ENCODE assay signal across 12 cellular contexts in the genomic region with DNA sequence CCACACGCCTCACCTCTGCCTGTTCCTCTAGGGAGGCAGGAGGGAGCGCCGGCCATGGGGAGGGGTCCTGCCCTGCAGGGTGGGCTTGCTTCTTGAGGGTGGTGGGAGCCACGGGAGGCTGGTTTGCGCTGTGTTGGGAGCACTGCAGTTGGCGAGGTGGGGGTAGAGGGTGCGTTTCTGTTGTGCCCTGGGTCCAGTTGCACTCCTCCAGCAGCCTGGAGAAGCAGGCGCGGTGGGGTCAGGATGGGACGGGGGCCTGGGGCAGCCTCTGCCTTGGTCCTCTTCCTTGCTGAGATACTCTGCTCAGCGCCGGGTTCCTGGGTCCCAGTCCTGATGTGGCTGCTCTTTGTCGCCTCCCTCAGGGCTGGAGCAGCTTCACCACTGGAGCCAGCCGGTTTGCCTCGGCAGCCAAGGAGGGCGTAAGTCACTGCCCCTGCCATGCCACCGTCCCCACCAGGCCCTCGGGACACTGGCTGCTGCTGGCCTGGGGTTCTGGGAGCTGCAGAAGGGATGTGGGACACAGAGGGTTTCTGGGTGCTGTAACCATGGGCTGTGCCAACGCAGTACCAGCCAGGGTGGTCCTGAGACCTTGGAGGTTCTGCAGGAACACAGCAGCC. TPM values are rescaled to one million over a fixed set of nuclear protein-coding genes. Genes with fewer than 3 reads are reported as not detected.
A peak's percentile ranks its signal among the peaks of the same experiment; 100 is the strongest.
DNase-seq lines count a peak whose midpoint lies in the region; ATAC-seq and TF ChIP-seq lines count a peak whose summit lies in the region.
"Had no signal": no experiment of that assay in that cellular context is flagged by ENCODE, and none has a peak within 500 bp of the region (broad histone marks: within the 10 kb centered on the region; RNA-seq: fewer than 3 reads in every experiment).

No MANE protein-coding gene starts in this region.

- H3K4me1 ChIP-seq in PC-9 (replicated peaks; ENCODE audit: insufficient read depth) (no peaks in the 10 kb centered on the region), colonic mucosa (no peaks in the 10 kb centered on the region)
- H3K4me1 ChIP-seq: esophagus squamous epithelium, lower lobe of right lung had no signal

- ATAC-seq in GM18520 (IDR thresholded peaks at IDR 0.05; ENCODE audit: unreplicated experiment): no peak
- ATAC-seq: lower lobe of right lung had no signal

- H3K27me3 ChIP-seq in PC-9 (ENCODE audit: insufficient read depth, low read depth) (no peaks in the 10 kb centered on the region), colonic mucosa (no peaks in the 10 kb centered on the region)
- H3K27me3 ChIP-seq: esophagus squamous epithelium had no signal

- no peaks in the 10 kb centered on the region for H3K9me2 ChIP-seq in PC-9 (ENCODE audit: insufficient read depth)

- no peak overlapping the region for H3K4me2 ChIP-seq in PC-9

- H3K9ac ChIP-seq in colonic mucosa (ENCODE audit: low read depth in 2 of 2, low read length in 2 of 2): no peak overlapping the region

- DNase-seq in AG04449 (ENCODE audit: low read depth, low spot score): no peak
- no peak for DNase-seq in PC-9
- peak in 1 of 2 donors; percentile 42 for DNase-seq in foreskin fibroblast
- DNase-seq in NCI-H1694 treated with DMSO at 0.1 percent for 48 hours (lab: John Stamatoyannopoulos, UW): no peak
- no peak for DNase-seq in colonic mucosa
- DNase-seq in NCI-H1092 (lab: John Stamatoyannopoulos, UW): no peak
- DNase-seq: activated CD4-positive, alpha-beta T cell treated with anti-CD3 and anti-CD28 coated beads for 48 hours; esophagus squamous epithelium; lower lobe of right lung had no signal

- TF ChIP-seq CTCF in AG04449 (IDR thresholded peaks at IDR 0.05; ENCODE audit: insufficient read depth, low read length, missing control alignments) (peak; percentile 32), GM12873 (IDR thresholded peaks at IDR 0.05; ENCODE audit: insufficient read depth, low read depth, low read length, missing control alignments) (peak; percentile 37), PC-9 (conservative IDR thresholded peaks at IDR 0.05) (peak; percentile 52), foreskin fibroblast (IDR thresholded peaks at IDR 0.05; ENCODE audit: low read depth, low read length) (peak; percentile 31), colonic mucosa (IDR thresholded peaks at IDR 0.05) (no peak)

- H3K36me3 ChIP-seq in PC-9 (ENCODE audit: low read depth) (peaks cover 33% of the 10 kb centered on the region), colonic mucosa (peaks cover 6% of the 10 kb centered on the region)

- BruUV-seq in PC-9 (replicated peaks; lab: Mats Ljungman, UMichigan): no TSS peak

- no peaks in the 10 kb centered on the region for H3K9me3 ChIP-seq in PC-9 (ENCODE audit: insufficient read depth, low read depth)
- no peaks in the 10 kb centered on the region for H3K9me3 ChIP-seq in colonic mucosa
- H3K9me3 ChIP-seq: esophagus squamous epithelium, lower lobe of right lung had no signal

- no peak overlapping the region for H2AFZ ChIP-seq in PC-9

- peaks cover 9% of the 10 kb centered on the region for H3K79me2 ChIP-seq in PC-9 (ENCODE audit: low read depth)

- H3F3A ChIP-seq in PC-9 (ENCODE audit: insufficient read depth, low read depth): no peaks in the 10 kb centered on the region

- POLR2A ChIA-PET in AG04449 (lab: Yijun Ruan, JAX): no interaction called here
- POLR2A ChIA-PET in PC-9 (lab: Charles Lee; ENCODE audit: unreplicated experiment): no interaction called here

- no peak overlapping the region for H3K4me3 ChIP-seq in AG04449 (ENCODE audit: low read depth, low read length)
- no peak overlapping the region for H3K4me3 ChIP-seq in PC-9
- no peak overlapping the region for H3K4me3 ChIP-seq in foreskin fibroblast (ENCODE audit: low read depth in 1 of 2, low read length in 2 of 2)
- no peak overlapping the region for H3K4me3 ChIP-seq in colonic mucosa
- H3K4me3 ChIP-seq: esophagus squamous epithelium, lower lobe of right lung had no signal

- intact Hi-C loops in PC-9 (cut with micrococcal nuclease; ENCODE audit: unreplicated experiment): no loop called here
- intact Hi-C loops in colonic mucosa (cut with DNase I): no loop called here

- CTCF ChIA-PET in AG04449 (lab: Yijun Ruan, JAX) (interaction anchor here (1.3 to 16.0 kb wide), 5 partner anchors 9 to 57 kb away, joined by 3 to 142 read pairs (median 8); a partner anchor contains a TSS), PC-9 (lab: Charles Lee) (interaction anchor here (0.6 kb wide), 1 partner anchor 381 kb away, joined by 3 read pairs; no protein-coding TSS in a partner anchor)

- H3K27ac ChIP-seq in PC-9: no peak overlapping the region
- no peak overlapping the region for H3K27ac ChIP-seq in colonic mucosa
- H3K27ac ChIP-seq: esophagus squamous epithelium, lower lobe of right lung had no signal

- H4K20me1 ChIP-seq in PC-9 (ENCODE audit: insufficient read depth): peaks cover 49% of the 10 kb centered on the region

RNA-seq across cellular contexts. Expression of a gene that starts 8.4 kb away (rescaled TPM):
- total RNA-seq in PC-9 (2021) (89.0 and 101 TPM in 2 replicates), colonic mucosa (100 to 1,000 TPM in 1 of 2 donors, 10 to 100 TPM in 1; 66.9 to 109 TPM)

RNA-seq across cellular contexts. Expression of a gene that starts 11.9 kb away (rescaled TPM):
- total RNA-seq in PC-9 (2021): 0.15 TPM in 1 of 2 replicates, not detected in the other
- total RNA-seq in colonic mucosa: not detected
- total RNA-seq: esophagus squamous epithelium, lower lobe of right lung had no signal

RNA-seq across cellular contexts. Expression of a gene that starts 26.8 kb away (rescaled TPM):
- total RNA-seq in PC-9 (2021) (not detected in 2 replicates), colonic mucosa (under 1 TPM in 1 of 2 donors, not detected in 1; 0.29 TPM)
- total RNA-seq: esophagus squamous epithelium, lower lobe of right lung had no signal

RNA-seq across cellular contexts. Expression of a gene that starts 45.3 kb away (rescaled TPM):
- total RNA-seq in PC-9 (2021): 0.58 TPM in 1 of 2 replicates, not detected in the other
- not detected for total RNA-seq in colonic mucosa
- total RNA-seq: skeletal muscle tissue had no signal
